Comparison of ENCODE assay signal across 13 cellular contexts in the genomic region with DNA sequence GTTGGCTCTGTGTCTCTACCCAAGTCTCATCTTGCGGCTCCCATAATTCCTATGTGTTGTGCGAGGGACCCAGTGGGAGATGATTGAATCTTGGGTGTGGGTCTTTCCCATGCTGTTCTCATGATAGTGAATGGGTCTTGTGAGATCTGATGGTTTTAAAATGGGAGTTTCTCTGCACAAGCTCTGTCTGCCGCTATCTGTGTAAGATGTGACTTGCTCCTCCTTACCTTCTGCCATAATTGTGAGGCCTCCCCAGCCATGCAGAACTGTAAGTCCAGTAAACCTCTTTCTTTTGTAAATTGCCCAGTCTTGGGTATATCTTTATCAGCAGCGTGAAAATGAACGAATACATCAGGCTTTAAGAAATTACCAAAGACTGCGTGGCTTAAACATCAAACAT.
"Had no signal": no experiment of that assay in that cellular context is flagged by ENCODE, and none has a peak within 500 bp of the region (broad histone marks: within the 10 kb centered on the region; RNA-seq: fewer than 3 reads in every experiment).

No MANE protein-coding gene starts in this region.

- DNase-seq: activated CD4-positive, alpha-beta T cell treated with anti-CD3 and anti-CD28 coated beads for 48 hours; activated CD8-positive, alpha-beta memory T cell treated with anti-CD3 and anti-CD28 coated beads for 24 hours; activated gamma-delta T cell; amniotic stem cell; body of pancreas; central memory CD4-positive, alpha-beta T cell; effector memory CD4-positive, alpha-beta T cell; kidney; left ventricle myocardium inferior; right cardiac atrium; small intestine; substantia nigra; transverse colon had no signal

- ATAC-seq: body of pancreas, right cardiac atrium had no signal
